25 cellular contexts compared by ENCODE assay signal in genomic region chr14:24992624-24993360, GRCh38.
"Had no signal": no experiment of that assay in that cellular context is flagged by ENCODE, and none has a peak within 500 bp of the region (broad histone marks: within the 10 kb centered on the region; RNA-seq: fewer than 3 reads in every experiment).

No MANE protein-coding gene starts in this region.

- H3K4me3 Mint-ChIP-seq: activated naive CD4-positive, alpha-beta T cell treated with anti-CD3 and anti-CD28 coated beads, Interleukin-2, amount 10 ng/mL, durations not matched to agents 7 days and 5 days; dendritic cell treated with granulocyte-macrophage colony-stimulating factor and Interleukin-4, amounts not matched to agents 40 ng/mL and 50 ng/mL, for 4 days; naive B cell; stimulated activated memory B cell treated with anti-CD40 and anti-IgM and Interleukin-4, amounts not matched to agents 10 μg/mL and 1 μg/mL and 100 μg/mL, for 72 hours had no signal

- H3K27me3 Mint-ChIP-seq: dendritic cell treated with granulocyte-macrophage colony-stimulating factor and Interleukin-4, amounts not matched to agents 40 ng/mL and 50 ng/mL, for 4 days had no signal

- H3K4me1 ChIP-seq: right lobe of liver had no signal

- H3K9me3 Mint-ChIP-seq: activated naive CD4-positive, alpha-beta T cell treated with anti-CD3 and anti-CD28 coated beads, Interleukin-2, amount 10 ng/mL, durations not matched to agents 7 days and 5 days; stimulated activated memory B cell treated with anti-CD40 and anti-IgM and Interleukin-4, amounts not matched to agents 10 μg/mL and 1 μg/mL and 100 μg/mL, for 72 hours had no signal

- H3K27ac ChIP-seq: body of pancreas, cardiac muscle cell, heart left ventricle, lower lobe of right lung, right lobe of liver, skin epidermis, thoracic aorta, upper lobe of left lung, WERI-Rb-1 had no signal

- H3K36me3 Mint-ChIP-seq: activated naive CD4-positive, alpha-beta T cell treated with anti-CD3 and anti-CD28 coated beads, Interleukin-2, amount 10 ng/mL, durations not matched to agents 7 days and 5 days; naive B cell; stimulated activated memory B cell treated with anti-CD40 and anti-IgM and Interleukin-4, amounts not matched to agents 10 μg/mL and 1 μg/mL and 100 μg/mL, for 72 hours had no signal

- H3K4me1 Mint-ChIP-seq: activated naive CD4-positive, alpha-beta T cell treated with anti-CD3 and anti-CD28 coated beads, Interleukin-2, amount 10 ng/mL, durations not matched to agents 7 days and 5 days; naive B cell; stimulated activated memory B cell treated with anti-CD40 and anti-IgM and Interleukin-4, amounts not matched to agents 10 μg/mL and 1 μg/mL and 100 μg/mL, for 72 hours had no signal

- H3K9me3 ChIP-seq: body of pancreas, heart left ventricle, lower lobe of right lung, right lobe of liver, thoracic aorta, upper lobe of left lung had no signal

- H3K36me3 ChIP-seq: cardiac muscle cell, lower lobe of right lung, right lobe of liver, thoracic aorta, upper lobe of left lung, WERI-Rb-1 had no signal

- H3K27me3 ChIP-seq: body of pancreas, heart left ventricle, right lobe of liver, upper lobe of left lung had no signal

- H3K4me3 ChIP-seq: body of pancreas, cardiac muscle cell, heart left ventricle, lower lobe of right lung, right lobe of liver, skin epidermis, thoracic aorta, upper lobe of left lung had no signal

- H3K27ac Mint-ChIP-seq: activated naive CD4-positive, alpha-beta T cell treated with anti-CD3 and anti-CD28 coated beads, Interleukin-2, amount 10 ng/mL, durations not matched to agents 7 days and 5 days; dendritic cell treated with granulocyte-macrophage colony-stimulating factor and Interleukin-4, amounts not matched to agents 40 ng/mL and 50 ng/mL, for 4 days; naive B cell; stimulated activated memory B cell treated with anti-CD40 and anti-IgM and Interleukin-4, amounts not matched to agents 10 μg/mL and 1 μg/mL and 100 μg/mL, for 72 hours had no signal

- ATAC-seq: body of pancreas; stimulated activated memory B cell treated with anti-CD40 and anti-IgM and Interleukin-4, amounts not matched to agents 10 μg/mL and 1 μg/mL and 100 μg/mL, for 72 hours had no signal

- DNase-seq: activated CD4-positive, alpha-beta T cell treated with anti-CD3 and anti-CD28 coated beads, Interleukin-2, amount 50 U/mL, for 1 hour; activated CD4-positive, CD25-positive, alpha-beta regulatory T cell treated with anti-CD3 and anti-CD28 coated beads, Interleukin-2, amount 50 U/mL, for 72 hours; activated CD8-positive, alpha-beta memory T cell treated with anti-CD3 and anti-CD28 coated beads, Interleukin-2, amount 50 U/mL, for 48 hours; activated effector memory CD4-positive, alpha-beta T cell treated with anti-CD3 and anti-CD28 coated beads, Interleukin-2, amount 50 U/mL, for 16 hours; activated naive CD4-positive, alpha-beta T cell treated with anti-CD3 and anti-CD28 coated beads, Interleukin-2, amount 10 ng/mL, durations not matched to agents 7 days and 5 days; activated T-cell treated with anti-CD3 and anti-CD28 coated beads, Interleukin-2, amount 50 U/mL, for 48 hours; body of pancreas; effector CD4-positive, alpha-beta T cell; heart left ventricle; islet precursor cell; left colon; lower lobe of right lung; mesendoderm; naive B cell; nucleus accumbens; right lobe of liver; stimulated activated CD4-positive, alpha-beta T cell treated with anti-CD3 and anti-CD28 coated beads, Interleukin-2, amount 100 ng/mL, for 24 hours; T-helper 1 cell; upper lobe of left lung; WERI-Rb-1 had no signal
